Comparison of ENCODE assay signal across 8 cellular contexts in genomic region chr9:136629879-136630661, GRCh38. TPM values are rescaled to one million over a fixed set of nuclear protein-coding genes. Genes with fewer than 3 reads are reported as not detected.
A peak's percentile ranks its signal among the peaks of the same experiment; 100 is the strongest.
DNase-seq lines count a peak whose midpoint lies in the region; ATAC-seq and TF ChIP-seq lines count a peak whose summit lies in the region.

No MANE protein-coding gene starts in this region.

- H3K36me3 Mint-ChIP-seq in activated naive CD8-positive, alpha-beta T cell treated with anti-CD3 and anti-CD28 coated beads for 36 hours: no peaks in the 10 kb centered on the region

- H3K27ac Mint-ChIP-seq in activated naive CD8-positive, alpha-beta T cell treated with anti-CD3 and anti-CD28 coated beads for 36 hours: no peak overlapping the region

- DNase-seq in AG08396 (ENCODE audit: low spot score): peak; percentile 73
- no peak for DNase-seq in HCT116 (ENCODE audit: low read depth, low spot score)
- DNase-seq in RWPE1 (ENCODE audit: low spot score): no peak
- peak; percentile 71 for DNase-seq in activated naive CD8-positive, alpha-beta T cell treated with anti-CD3 and anti-CD28 coated beads for 36 hours
- DNase-seq in right cardiac atrium: peak in 2 of 3 donors; percentile 83 to 86
- DNase-seq in stimulated activated CD4-positive, alpha-beta T cell treated with anti-CD3 and anti-CD28 coated beads, Interleukin-1b, Interleukin-23, amount 100 ng/mL, for 48 hours: peak; percentile 62
- no peak for DNase-seq in trophoblast cell

- no peak overlapping the region for H2AFZ ChIP-seq in HCT116 (ENCODE audit: low read depth, low read length, poor library complexity, severe bottlenecking)
- no peak overlapping the region for H2AFZ ChIP-seq in trophoblast cell (ENCODE audit: insufficient read depth, low read length, poor library complexity)

- BruUV-seq in HCT116 (replicated peaks; lab: Mats Ljungman, UMichigan): no TSS peak

- 43% methylated on average over 19 of the region's 19 CpGs for WGBS in right cardiac atrium
- no CpG with 5 or more reads among the region's 19 CpGs for WGBS in trophoblast cell (ENCODE audit: extremely low coverage, insufficient coverage, insufficient read length)

- H3K9me3 ChIP-seq in HCT116 (ENCODE audit: control insufficient read depth in 1 of 2, insufficient read depth in 1 of 2, low read depth in 1 of 2, low read length in 2 of 2) (peaks cover 0 to 5% of the 10 kb centered on the region in 2 experiments; a peak in 1 of 4 replicates), right cardiac atrium (ENCODE audit: control insufficient read depth, low read length) (no peaks in the 10 kb centered on the region), trophoblast cell (ENCODE audit: insufficient read depth, low read depth, low read length) (peaks cover 8% of the 10 kb centered on the region)

- H3K9me2 ChIP-seq in HCT116 (ENCODE audit: insufficient read depth): no peaks in the 10 kb centered on the region

- no peak overlapping the region for H3K14ac ChIP-seq in trophoblast cell (ENCODE audit: low read length)

- H3K9ac ChIP-seq in HCT116 (ENCODE audit: low read length): no peak overlapping the region
- no peak overlapping the region for H3K9ac ChIP-seq in trophoblast cell (ENCODE audit: low read length)

- peak; percentile 56 to 72 (median 66) for TF ChIP-seq CTCF in HCT116 (IDR thresholded peaks at IDR 0.05 in 2 of 3, conservative IDR thresholded peaks at IDR 0.05 in 1 of 3; ENCODE audit: borderline replicate concordance in 1 of 3, insufficient read depth in 1 of 3, low read depth in 2 of 3, low read length in 2 of 3)
- TF ChIP-seq CTCF in RWPE1 (conservative IDR thresholded peaks at IDR 0.05; ENCODE audit: low read depth): peak; percentile 77

- ATAC-seq in HCT116 (peak; percentile 62), right cardiac atrium (peak; percentile 50), HG03196 (IDR thresholded peaks at IDR 0.05; ENCODE audit: unreplicated experiment) (no peak)

- H3K4me1 ChIP-seq in HCT116 (ENCODE audit: control insufficient read depth in 1 of 2, insufficient read depth in 2 of 2, low read length in 2 of 2): peaks cover 0 to 6% of the 10 kb centered on the region in 2 experiments; a peak in 2 of 4 replicates
- H3K4me1 ChIP-seq in right cardiac atrium (ENCODE audit: control insufficient read depth, insufficient read depth, low read length): no peaks in the 10 kb centered on the region
- no peaks in the 10 kb centered on the region for H3K4me1 ChIP-seq in trophoblast cell (ENCODE audit: control insufficient read depth in 1 of 2, insufficient read depth in 2 of 2, low read length in 2 of 2)

- H2BK12ac ChIP-seq in trophoblast cell (ENCODE audit: low read length): no peak overlapping the region

- no peaks in the 10 kb centered on the region for H3K9me3 Mint-ChIP-seq in activated naive CD8-positive, alpha-beta T cell treated with anti-CD3 and anti-CD28 coated beads for 36 hours

- H3K79me1 ChIP-seq in trophoblast cell (ENCODE audit: low read length): no peaks in the 10 kb centered on the region

- H4K12ac ChIP-seq in trophoblast cell (ENCODE audit: low read depth, low read length): no peak overlapping the region

- H4K8ac ChIP-seq in trophoblast cell (ENCODE audit: low read depth, low read length): no peak overlapping the region

- no peak overlapping the region for H3K23ac ChIP-seq in trophoblast cell (ENCODE audit: low read length)

- peak; percentile 81 for TF ChIP-seq RAD21 in HCT116 (IDR thresholded peaks at IDR 0.05; ENCODE audit: low read depth)

- H3K4me3 Mint-ChIP-seq in activated naive CD8-positive, alpha-beta T cell treated with anti-CD3 and anti-CD28 coated beads for 36 hours: no peak overlapping the region

- no peaks in the 10 kb centered on the region for H4K20me1 ChIP-seq in HCT116 (ENCODE audit: insufficient read depth)

- H3K27ac ChIP-seq in HCT116 (ENCODE audit: low read depth, low read length): no peak overlapping the region
- H3K27ac ChIP-seq in RWPE1: peak overlapping the region; percentile 100
- H3K27ac ChIP-seq in right cardiac atrium (ENCODE audit: low read length): no peak overlapping the region
- H3K27ac ChIP-seq in trophoblast cell (ENCODE audit: low read depth, low read length): no peak overlapping the region

- no peak overlapping the region for H2BK120ac ChIP-seq in trophoblast cell (ENCODE audit: insufficient read depth, low read length, poor library complexity)

- H3K79me2 ChIP-seq in HCT116 (ENCODE audit: insufficient read depth, low read length) (no peaks in the 10 kb centered on the region), trophoblast cell (ENCODE audit: control insufficient read depth, insufficient read depth, low read length, poor library complexity) (no peaks in the 10 kb centered on the region)

- peaks cover 17% of the 10 kb centered on the region for H3K27me3 Mint-ChIP-seq in activated naive CD8-positive, alpha-beta T cell treated with anti-CD3 and anti-CD28 coated beads for 36 hours

- no peaks in the 10 kb centered on the region for H3K27me3 ChIP-seq in HCT116 (ENCODE audit: insufficient read depth, low read length)
- H3K27me3 ChIP-seq in right cardiac atrium (ENCODE audit: control insufficient read depth, insufficient read depth): no peaks in the 10 kb centered on the region
- no peaks in the 10 kb centered on the region for H3K27me3 ChIP-seq in trophoblast cell (ENCODE audit: insufficient read depth, low read length)

- POLR2A ChIA-PET in HCT116 (lab: Charles Lee): no interaction called here
- POLR2A ChIA-PET in RWPE1 (lab: Yijun Ruan, JAX; ENCODE audit: low non-redundant PET): no interaction called here

- H4K91ac ChIP-seq in trophoblast cell (ENCODE audit: low read depth, low read length): no peak overlapping the region

- CTCF ChIA-PET in HCT116 (lab: Charles Lee) (interaction anchor here (7.4 kb wide), 1 partner anchor 143 kb away, joined by 108 read pairs; no protein-coding TSS in a partner anchor), RWPE1 (lab: Yijun Ruan, JAX) (interaction anchor here (0.6 to 8.3 kb wide), 7 partner anchors 15 to 306 kb away, joined by 3 to 232 read pairs (median 4); no protein-coding TSS in a partner anchor)

- no peak overlapping the region for H2AK5ac ChIP-seq in trophoblast cell (ENCODE audit: low read length)

- no peak overlapping the region for H2BK5ac ChIP-seq in trophoblast cell (ENCODE audit: low read depth, low read length, poor library complexity)

- H3K4me2 ChIP-seq in HCT116 (ENCODE audit: low read length) (no peak overlapping the region), trophoblast cell (ENCODE audit: low read length) (no peak overlapping the region)

- RAD21 ChIA-PET in HCT116 (lab: Charles Lee; ENCODE audit: low non-redundant PET in 1 of 2, low total read pairs in 2 of 2, uncharacterized antibody in 2 of 2, unreplicated experiment in 2 of 2): interaction anchor here in 1 of 2 experiments (1.0 to 1.2 kb wide), 2 partner anchors 145 to 146 kb away, joined by 3 to 6 read pairs; no protein-coding TSS in a partner anchor

- intact Hi-C loops in HCT116 (cut with micrococcal nuclease) (no loop called here), right cardiac atrium (cut with DNase I) (loop anchor here (2.0 kb wide), 3 partner anchors 141 to 145 kb away; no protein-coding TSS in a partner anchor)

- no peak overlapping the region for H3K18ac ChIP-seq in trophoblast cell (ENCODE audit: low read length)

- TF ChIP-seq POLR2A in HCT116 (IDR thresholded peaks at IDR 0.05; ENCODE audit: borderline replicate concordance, extremely low read depth, insufficient read depth, insufficient read length): no peak

- H3K36me3 ChIP-seq in HCT116 (ENCODE audit: control insufficient read depth in 1 of 2, insufficient read depth in 2 of 2, low read length in 2 of 2) (no peaks in the 10 kb centered on the region), trophoblast cell (ENCODE audit: control insufficient read depth in 1 of 2, insufficient read depth in 2 of 2, low read length in 2 of 2) (no peaks in the 10 kb centered on the region)

- no peak overlapping the region for H3K4ac ChIP-seq in trophoblast cell (ENCODE audit: low read depth, low read length)

- H3K4me1 Mint-ChIP-seq in activated naive CD8-positive, alpha-beta T cell treated with anti-CD3 and anti-CD28 coated beads for 36 hours: peaks cover 3% of the 10 kb centered on the region

- H3K4me3 ChIP-seq in HCT116 (replicated peaks in 1 of 2; ENCODE audit: low read depth in 1 of 2, low read length in 2 of 2) (no peak overlapping the region), right cardiac atrium (ENCODE audit: low read length) (no peak overlapping the region), trophoblast cell (ENCODE audit: low read depth, low read length) (no peak overlapping the region)

TF ChIP-seq in HCT116, 20 proteins besides CTCF, POLR2A, EP300 and RAD21 (continues in another document):
- no peak for TF ChIP-seq ZNF274 (IDR thresholded peaks at IDR 0.05; ENCODE audit: low read depth, low read length)
- TF ChIP-seq ELF1 (IDR thresholded peaks at IDR 0.05; ENCODE audit: borderline replicate concordance, low read depth): no peak
- TF ChIP-seq CEBPB (IDR thresholded peaks at IDR 0.05; ENCODE audit: low read depth): no peak
- no peak for TF ChIP-seq SP1 (IDR thresholded peaks at IDR 0.05; ENCODE audit: low read depth)
- no peak for TF ChIP-seq ZBTB33 (IDR thresholded peaks at IDR 0.05; ENCODE audit: extremely low read depth, insufficient replicate concordance, low read length)

RNA-seq across cellular contexts. Expression of gene EGFL7, which starts 32.6 kb away (rescaled TPM):
- total RNA-seq in HCT116 (2021; ENCODE audit: unreplicated experiment) (82.0 TPM), right cardiac atrium (100 to 1,000 TPM in 1 of 4 donors, 10 to 100 TPM in 3; 73.3 to 148 (median 83.0) TPM)
- polyA plus RNA-seq in HCT116 (2012): 87.5 and 89.7 TPM in 2 replicates
- 1 to 10 TPM in 1 of 2 experiments, under 1 TPM in 1; 0.94 to 1.2 TPM for total RNA-seq in activated naive CD8-positive, alpha-beta T cell treated with anti-CD3 and anti-CD28 coated beads for 36 hours
- 113 TPM for polyA plus RNA-seq in right cardiac atrium
- polyA plus RNA-seq in trophoblast cell (2013): 29.6 and 29.9 TPM in 2 replicates

RNA-seq across cellular contexts. Expression of gene AGPAT2, which starts 57.2 kb away (rescaled TPM):
- total RNA-seq in HCT116 (2021; ENCODE audit: unreplicated experiment) (86.0 TPM), right cardiac atrium (10 to 100 TPM; 63.0 to 92.0 (median 70.2) TPM)
- polyA plus RNA-seq in HCT116 (2012): 84.7 and 91.2 TPM in 2 replicates
- total RNA-seq in activated naive CD8-positive, alpha-beta T cell treated with anti-CD3 and anti-CD28 coated beads for 36 hours: 10 to 100 TPM; 14.6 to 16.1 TPM
- 149 TPM for polyA plus RNA-seq in right cardiac atrium
- polyA plus RNA-seq in trophoblast cell (2013): 16.6 and 17.1 TPM in 2 replicates

Comparison
In these comparisons a context has a peak if more than half of its experiments do, and no peak if none do; other contexts are left out.
1. DNase-seq: peak in AG08396 (single experiment), activated naive CD8-positive, alpha-beta T cell treated with anti-CD3 and anti-CD28 coated beads for 36 hours (single experiment), right cardiac atrium (2 of 3) and stimulated activated CD4-positive, alpha-beta T cell treated with anti-CD3 and anti-CD28 coated beads, Interleukin-1b, Interleukin-23, amount 100 ng/mL, for 48 hours (single experiment); none in HCT116 (single experiment), RWPE1 (single experiment) and trophoblast cell (0 of 2).
2. RNA of gene EGFL7, which starts 32.6 kb away (total RNA-seq): 73.3 to 148 TPM in right cardiac atrium and 82.0 TPM in HCT116 (single experiment); 0.94 to 1.2 TPM in activated naive CD8-positive, alpha-beta T cell treated with anti-CD3 and anti-CD28 coated beads for 36 hours; every median in the first group is over 10 times any median in the second.